Comparison of ENCODE assay signal across 8 cellular contexts in the genomic region with DNA sequence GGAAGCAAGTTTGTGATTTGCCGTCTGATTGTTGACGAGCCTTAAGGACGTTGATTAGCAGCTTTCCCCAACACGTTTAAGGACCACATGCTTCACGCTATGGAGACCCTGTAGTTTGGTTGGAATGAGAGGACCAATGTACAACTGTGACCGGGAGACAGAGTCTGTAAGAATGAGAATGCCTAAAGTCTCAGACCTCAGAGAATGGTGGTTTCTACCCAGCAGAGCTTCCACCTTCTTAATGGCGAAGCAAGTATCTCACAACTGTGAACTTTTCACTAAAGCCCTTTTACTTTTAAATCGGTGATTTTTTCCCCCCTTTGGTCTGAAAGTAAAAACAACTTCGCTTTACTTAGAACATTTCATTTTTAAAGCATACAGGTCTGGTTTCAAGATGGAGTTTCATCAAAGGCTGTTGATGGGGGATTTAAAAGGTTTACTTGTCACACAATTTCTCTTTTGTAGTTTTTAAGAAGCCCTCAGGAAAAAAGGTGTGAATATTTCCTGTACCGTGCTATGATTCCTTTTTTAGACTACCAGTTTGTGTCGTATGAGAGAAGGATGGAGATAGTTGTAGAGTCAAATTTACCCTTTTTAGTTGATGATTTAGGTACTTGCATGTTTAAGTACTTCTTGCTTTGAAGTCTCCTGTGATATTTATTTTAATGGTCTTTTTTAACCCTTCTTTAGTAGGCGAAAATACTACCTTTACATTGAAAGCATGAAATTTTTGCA. TPM values are rescaled to one million over a fixed set of nuclear protein-coding genes. Genes with fewer than 3 reads are reported as not detected.
DNase-seq lines count a peak whose midpoint lies in the region; ATAC-seq and TF ChIP-seq lines count a peak whose summit lies in the region.

No MANE protein-coding gene starts in this region.

- H3K4me1 ChIP-seq in heart left ventricle (peaks cover 0 to 79% (median 6%) of the 10 kb centered on the region in 12 donors), adrenal gland (replicated peaks in 1 of 2) (peaks cover 7 to 30% of the 10 kb centered on the region in 2 donors), uterus (peaks cover 0 to 10% of the 10 kb centered on the region in 2 donors)

- TF ChIP-seq CTCF in heart left ventricle (IDR thresholded peaks at IDR 0.05) (no peak), adrenal gland (IDR thresholded peaks at IDR 0.05) (no peak), uterus (IDR thresholded peaks at IDR 0.05) (no peak)

- no peaks in the 10 kb centered on the region for H3K36me3 ChIP-seq in heart left ventricle
- H3K36me3 ChIP-seq in adrenal gland (replicated peaks in 1 of 2) = no peaks in the 10 kb centered on the region
- no peaks in the 10 kb centered on the region for H3K36me3 ChIP-seq in uterus

- 48 to 55% (median 52%) methylated on average over 12 of the region's 12 CpGs for WGBS in heart left ventricle, 4 donors
- WGBS in adrenal gland, 4 donors = 37 to 43% (median 38%) methylated on average over 12 of the region's 12 CpGs

- DNase-seq in heart left ventricle (no peak), Right ventricle myocardium superior (no peak), adrenal gland (no peak), medulla oblongata (ENCODE audit: extremely low spot score) (peak; percentile 25), uterus (no peak), GDM1 (lab: John Stamatoyannopoulos, UW) (no peak)
- no peak for DNase-seq in effector CD8-positive, alpha-beta T cell (lab: John Stamatoyannopoulos, UW)

- intact Hi-C loops in heart left ventricle (cut with DNase I) = loop anchor here in 5 of 10 donors (5.0 to 10.0 kb wide), 5 partner anchors 49 to 101 kb away; no protein-coding TSS in a partner anchor
- intact Hi-C loops in Right ventricle myocardium superior (cut with DNase I) = no loop called here
- intact Hi-C loops in adrenal gland (cut with DNase I) = loop anchor here in 1 of 2 donors (5.0 to 10.0 kb wide), 2 partner anchors 59 to 101 kb away; no protein-coding TSS in a partner anchor
- intact Hi-C loops in uterus (cut with DNase I; ENCODE audit: low total_unique reads) = no loop called here

- peak overlapping the region in 10 of 12 donors; percentile 67 to 99 (median 93) for H3K4me3 ChIP-seq in heart left ventricle
- peak overlapping the region in 2 of 4 donors; percentile 91 to 93 for H3K4me3 ChIP-seq in adrenal gland
- H3K4me3 ChIP-seq in uterus = peak overlapping the region; percentile 74 to 91

- H3K9me3 ChIP-seq in heart left ventricle (no peaks in the 10 kb centered on the region), adrenal gland (replicated peaks in 1 of 3) (no peaks in the 10 kb centered on the region), uterus (no peaks in the 10 kb centered on the region)

- no peak for TF ChIP-seq POLR2A in heart left ventricle (IDR thresholded peaks at IDR 0.05)
- no peak for TF ChIP-seq POLR2A in adrenal gland (IDR thresholded peaks at IDR 0.05)
- no peak for TF ChIP-seq POLR2A in uterus (IDR thresholded peaks at IDR 0.05)

- no peaks in the 10 kb centered on the region for H3K27me3 ChIP-seq in heart left ventricle
- H3K27me3 ChIP-seq in adrenal gland = no peaks in the 10 kb centered on the region
- no peaks in the 10 kb centered on the region for H3K27me3 ChIP-seq in uterus

- ATAC-seq in heart left ventricle (no peak), Right ventricle myocardium superior (ENCODE audit: poor library complexity) (no peak), HG02885 (IDR thresholded peaks at IDR 0.05; ENCODE audit: poor library complexity, unreplicated experiment) (no peak)

- H3K27ac ChIP-seq in heart left ventricle = peak overlapping the region in 1 of 12 donors; percentile 95
- peak overlapping the region in 3 of 5 donors; percentile 19 to 91 (median 86) for H3K27ac ChIP-seq in adrenal gland
- peak overlapping the region; percentile 92 to 99 for H3K27ac ChIP-seq in uterus

RNA-seq across cellular contexts. Expression of a gene that starts 1.5 kb away (rescaled TPM):
- total RNA-seq in heart left ventricle (10 to 100 TPM in 1 of 9 donors, 1 to 10 TPM in 8; 2.7 to 12.8 (median 4.8) TPM), Right ventricle myocardium superior (3.3 TPM), adrenal gland (10 to 100 TPM; 37.9 to 77.6 (median 51.0) TPM), uterus (10 to 100 TPM; 25.6 to 50.6 (median 33.5) TPM)
- polyA plus RNA-seq in heart left ventricle (1 to 10 TPM; 2.3 to 3.0 TPM), adrenal gland (10 to 100 TPM; 31.2 to 53.5 (median 35.9) TPM)
